ENCODE assay signal across 9 cellular contexts in genomic region chr9:70352802-70353201, GRCh38.
DNase-seq lines count a peak whose midpoint lies in the region; ATAC-seq and TF ChIP-seq lines count a peak whose summit lies in the region.
"Had no signal": no experiment of that assay in that cellular context is flagged by ENCODE, and none has a peak within 500 bp of the region (broad histone marks: within the 10 kb centered on the region; RNA-seq: fewer than 3 reads in every experiment).

No MANE protein-coding gene starts in this region.

- TF ChIP-seq CTCF in CD8-positive, alpha-beta T cell (IDR thresholded peaks at IDR 0.05), result peak; percentile 75
- TF ChIP-seq CTCF in choroid plexus epithelial cell (conservative IDR thresholded peaks at IDR 0.05; ENCODE audit: low read depth, low read length) (peak; percentile 61), neural progenitor cell (IDR thresholded peaks at IDR 0.05) (peak; percentile 40)

- peaks cover 33% of the 10 kb centered on the region for H3K36me3 Mint-ChIP-seq in CD8-positive, alpha-beta T cell
- peaks cover 17% of the 10 kb centered on the region for H3K36me3 Mint-ChIP-seq in neural progenitor cell
- peaks cover 45% of the 10 kb centered on the region for H3K36me3 Mint-ChIP-seq in activated T-helper 2 cell treated with anti-CD3 and anti-CD28 coated beads, Interferon-gamma antibody, Interleukin-2, Interleukin-4, amounts not matched to agents 10 μg/mL and 5 μg/mL and 100 μg/mL, durations not matched to agents 14 hours and 24 hours and 36 hours (ENCODE audit: low read depth)

- no peak overlapping the region for H3K9ac ChIP-seq in neural progenitor cell

- no peak overlapping the region for H3K4me2 ChIP-seq in neural progenitor cell

- H3K4me1 Mint-ChIP-seq in CD8-positive, alpha-beta T cell (ENCODE audit: low read depth), result peaks cover 2% of the 10 kb centered on the region
- no peaks in the 10 kb centered on the region for H3K4me1 Mint-ChIP-seq in neural progenitor cell
- peaks cover 2% of the 10 kb centered on the region for H3K4me1 Mint-ChIP-seq in activated T-helper 2 cell treated with anti-CD3 and anti-CD28 coated beads, Interferon-gamma antibody, Interleukin-2, Interleukin-4, amounts not matched to agents 10 μg/mL and 5 μg/mL and 100 μg/mL, durations not matched to agents 14 hours and 24 hours and 36 hours (ENCODE audit: low read depth)

- H3K27ac Mint-ChIP-seq in CD8-positive, alpha-beta T cell, result no peak overlapping the region
- H3K27ac Mint-ChIP-seq in neural progenitor cell, result no peak overlapping the region
- H3K27ac Mint-ChIP-seq in activated T-helper 2 cell treated with anti-CD3 and anti-CD28 coated beads, Interferon-gamma antibody, Interleukin-2, Interleukin-4, amounts not matched to agents 10 μg/mL and 5 μg/mL and 100 μg/mL, durations not matched to agents 14 hours and 24 hours and 36 hours, result no peak overlapping the region

- H3K4me3 ChIP-seq in CD8-positive, alpha-beta T cell (ENCODE audit: low read depth, low read length), result no peak overlapping the region
- H3K4me3 ChIP-seq in choroid plexus epithelial cell (ENCODE audit: low read depth, low read length) (no peak overlapping the region), neural progenitor cell (no peak overlapping the region)

- peak; percentile 36 for ATAC-seq in CD8-positive, alpha-beta T cell
- no peak for ATAC-seq in GM18867 (IDR thresholded peaks at IDR 0.05; ENCODE audit: unreplicated experiment)

- H3K9me3 Mint-ChIP-seq in CD8-positive, alpha-beta T cell, result no peaks in the 10 kb centered on the region
- no peaks in the 10 kb centered on the region for H3K9me3 Mint-ChIP-seq in neural progenitor cell
- H3K9me3 Mint-ChIP-seq in activated T-helper 2 cell treated with anti-CD3 and anti-CD28 coated beads, Interferon-gamma antibody, Interleukin-2, Interleukin-4, amounts not matched to agents 10 μg/mL and 5 μg/mL and 100 μg/mL, durations not matched to agents 14 hours and 24 hours and 36 hours, result no peaks in the 10 kb centered on the region

- no peak overlapping the region for H3K27ac ChIP-seq in CD8-positive, alpha-beta T cell (ENCODE audit: low read depth, low read length)
- H3K27ac ChIP-seq in neural progenitor cell, result no peak overlapping the region

- no peaks in the 10 kb centered on the region for H3K4me1 ChIP-seq in CD8-positive, alpha-beta T cell (ENCODE audit: insufficient read depth, low read length)
- no peaks in the 10 kb centered on the region for H3K4me1 ChIP-seq in neural progenitor cell

- H3K27me3 Mint-ChIP-seq in CD8-positive, alpha-beta T cell (ENCODE audit: low read depth), result no peaks in the 10 kb centered on the region
- H3K27me3 Mint-ChIP-seq in neural progenitor cell (ENCODE audit: insufficient read depth, low read depth), result no peaks in the 10 kb centered on the region
- H3K27me3 Mint-ChIP-seq in activated T-helper 2 cell treated with anti-CD3 and anti-CD28 coated beads, Interferon-gamma antibody, Interleukin-2, Interleukin-4, amounts not matched to agents 10 μg/mL and 5 μg/mL and 100 μg/mL, durations not matched to agents 14 hours and 24 hours and 36 hours (ENCODE audit: low read depth), result no peaks in the 10 kb centered on the region

- H3K4me3 Mint-ChIP-seq in CD8-positive, alpha-beta T cell, result no peak overlapping the region
- H3K4me3 Mint-ChIP-seq in neural progenitor cell, result no peak overlapping the region
- H3K4me3 Mint-ChIP-seq in activated T-helper 2 cell treated with anti-CD3 and anti-CD28 coated beads, Interferon-gamma antibody, Interleukin-2, Interleukin-4, amounts not matched to agents 10 μg/mL and 5 μg/mL and 100 μg/mL, durations not matched to agents 14 hours and 24 hours and 36 hours (ENCODE audit: low read depth), result no peak overlapping the region

- intact Hi-C loops in CD8-positive, alpha-beta T cell (cut with DNase I, micrococcal nuclease), result loop anchor here (1.0 to 5.0 kb wide), 7 partner anchors 44 to 381 kb away; no protein-coding TSS in a partner anchor
- intact Hi-C loops in activated T-helper 2 cell treated with anti-CD3 and anti-CD28 coated beads, Interferon-gamma antibody, Interleukin-2, Interleukin-4, amounts not matched to agents 10 μg/mL and 5 μg/mL and 100 μg/mL, durations not matched to agents 14 hours and 24 hours and 36 hours (cut with micrococcal nuclease), result loop anchor here (10.0 kb wide), 1 partner anchor 132 kb away; no protein-coding TSS in a partner anchor

- no peaks in the 10 kb centered on the region for H3K9me3 ChIP-seq in CD8-positive, alpha-beta T cell (ENCODE audit: low read length)
- no peaks in the 10 kb centered on the region for H3K9me3 ChIP-seq in neural progenitor cell (ENCODE audit: low read depth)

- no peaks in the 10 kb centered on the region for H3K36me3 ChIP-seq in CD8-positive, alpha-beta T cell (ENCODE audit: insufficient read depth, low read length)
- peaks cover 4% of the 10 kb centered on the region for H3K36me3 ChIP-seq in neural progenitor cell

- no peaks in the 10 kb centered on the region for H3K79me2 ChIP-seq in neural progenitor cell (ENCODE audit: low read depth)

- CTCF ChIA-PET in CD8-positive, alpha-beta T cell (lab: Charles Lee), result interaction anchor here (0.8 to 2.1 kb wide), 7 partner anchors 38 to 250 kb away, joined by 3 to 22 read pairs (median 4); no protein-coding TSS in a partner anchor

- H4K20me1 ChIP-seq in neural progenitor cell (ENCODE audit: low read depth), result no peaks in the 10 kb centered on the region

- H3K27me3 ChIP-seq in CD8-positive, alpha-beta T cell (ENCODE audit: insufficient read depth, low read length), result no peaks in the 10 kb centered on the region
- no peaks in the 10 kb centered on the region for H3K27me3 ChIP-seq in neural progenitor cell

- H3F3A ChIP-seq in neural progenitor cell (ENCODE audit: low read depth), result no peaks in the 10 kb centered on the region

- POLR2A ChIA-PET in CD8-positive, alpha-beta T cell (lab: Charles Lee), result interaction anchor here (0.9 to 1.2 kb wide), 2 partner anchors 132 to 249 kb away, joined by 3 to 5 read pairs; no protein-coding TSS in a partner anchor

- no peak overlapping the region for H2AFZ ChIP-seq in neural progenitor cell (replicated peaks)

- no peak for DNase-seq in CD8-positive, alpha-beta T cell
- DNase-seq in LHCN-M2 (ENCODE audit: low read depth) (peak; percentile 31), choroid plexus epithelial cell (ENCODE audit: low read depth) (peak; percentile 28), neural progenitor cell (ENCODE audit: low spot score) (no peak), LoVo (ENCODE audit: low spot score) (no peak), activated T-cell treated with anti-CD3 and anti-CD28 coated beads for 4 hours (no peak)
- no peak for DNase-seq in activated T-helper 2 cell treated with anti-CD3 and anti-CD28 coated beads, Interferon-gamma antibody, Interleukin-2, Interleukin-4, amounts not matched to agents 10 μg/mL and 5 μg/mL and 100 μg/mL, durations not matched to agents 14 hours and 24 hours and 36 hours (ENCODE audit: low spot score)
- DNase-seq: amniotic stem cell had no signal

Comparison
In these comparisons a context has a peak if more than half of its experiments do, and no peak if none do; other contexts are left out.
1. DNase-seq: peak in LHCN-M2 (single experiment) and choroid plexus epithelial cell (single experiment); none in CD8-positive, alpha-beta T cell (0 of 7), neural progenitor cell (single experiment), LoVo (single experiment), activated T-cell treated with anti-CD3 and anti-CD28 coated beads for 4 hours (single experiment) and activated T-helper 2 cell treated with anti-CD3 and anti-CD28 coated beads, Interferon-gamma antibody, Interleukin-2, Interleukin-4, amounts not matched to agents 10 μg/mL and 5 μg/mL and 100 μg/mL, durations not matched to agents 14 hours and 24 hours and 36 hours (single experiment).
2. Peak in every context shown above with its lines, with median percentiles within 50 percentile points of each other: CTCF ChIP-seq.